In the genomic region with DNA sequence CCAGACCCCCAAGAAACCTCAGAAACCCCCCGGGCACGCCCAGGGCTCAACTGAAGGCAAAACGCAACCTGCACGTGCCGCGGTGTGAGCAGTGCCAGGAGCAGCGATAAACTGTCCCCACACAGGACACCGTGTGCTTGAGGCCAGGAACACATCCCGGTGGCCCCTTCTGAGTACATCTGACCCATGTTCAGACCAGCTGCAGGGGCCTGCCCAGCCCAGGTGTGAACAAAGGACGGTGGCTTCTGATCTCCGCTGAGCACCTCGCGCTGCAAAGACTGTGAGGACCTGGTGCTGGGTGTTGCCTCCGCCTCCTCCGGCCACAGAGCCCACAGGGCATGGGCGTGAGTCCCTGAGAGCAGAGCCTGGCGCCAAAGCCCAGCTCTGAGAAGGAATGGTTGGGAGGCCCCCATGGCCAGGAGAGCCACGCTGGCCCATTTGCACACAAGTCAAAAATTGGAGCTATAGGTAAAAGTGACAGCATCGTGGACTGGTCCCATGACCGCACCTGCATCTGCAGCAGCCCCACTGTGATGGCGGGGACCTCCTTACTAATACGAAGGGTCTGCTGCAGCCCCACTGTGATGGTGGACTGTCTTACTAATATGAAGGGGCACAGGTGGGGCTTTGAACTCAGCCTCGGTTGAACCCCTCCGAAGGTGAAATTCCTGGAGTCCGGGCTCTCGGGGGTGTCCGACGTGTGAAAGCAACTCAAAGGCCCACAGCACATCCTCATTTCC, we compare ENCODE assay signal across 16 cellular contexts. TPM values are rescaled to one million over a fixed set of nuclear protein-coding genes. Genes with fewer than 3 reads are reported as not detected.
A peak's percentile ranks its signal among the peaks of the same experiment; 100 is the strongest.
DNase-seq lines count a peak whose midpoint lies in the region; ATAC-seq and TF ChIP-seq lines count a peak whose summit lies in the region.
"Had no signal": no experiment of that assay in that cellular context is flagged by ENCODE, and none has a peak within 500 bp of the region (broad histone marks: within the 10 kb centered on the region; RNA-seq: fewer than 3 reads in every experiment).

No MANE protein-coding gene starts in this region.

- H3K4me1 ChIP-seq in SK-N-SH (ENCODE audit: control insufficient read depth in 1 of 2, insufficient read depth in 2 of 2, low read depth in 1 of 2, low read length in 1 of 2) (no peaks in the 10 kb centered on the region), left ventricle myocardium inferior (peaks cover 34% of the 10 kb centered on the region), mucosa of descending colon (ENCODE audit: low read depth) (no peaks in the 10 kb centered on the region)

- H3F3A ChIP-seq in SK-N-SH (replicated peaks; ENCODE audit: insufficient read depth) = no peaks in the 10 kb centered on the region

- ATAC-seq in SK-N-SH treated with all-trans-retinoic acid at 6 μM for 48 hours (no peak), mucosa of descending colon (no peak)
- ATAC-seq: PC-3 had no signal

- peaks cover 61% of the 10 kb centered on the region for H3K27me3 ChIP-seq in SK-N-SH (ENCODE audit: insufficient read depth)
- H3K27me3 ChIP-seq in H7 (ENCODE audit: control insufficient read depth, insufficient read depth, low read length) = no peaks in the 10 kb centered on the region
- H3K27me3 ChIP-seq in left ventricle myocardium inferior (ENCODE audit: low read depth) = peaks cover 21% of the 10 kb centered on the region

- TF ChIP-seq RAD21 in SK-N-SH (IDR thresholded peaks at IDR 0.05; ENCODE audit: low read length) = no peak

- WGBS in SK-N-SH (ENCODE audit: low lambda C conversion rate) = 59% methylated on average over 17 of the region's 28 CpGs

- POLR2A ChIA-PET in SK-N-SH (lab: Yijun Ruan, JAX) = no interaction called here

- H3K36me3 ChIP-seq in SK-N-SH (replicated peaks in 1 of 2; ENCODE audit: control insufficient read depth in 1 of 2, insufficient read depth in 2 of 2, low read length in 1 of 2) (no peaks in the 10 kb centered on the region), H7 (replicated peaks; ENCODE audit: control insufficient read depth, insufficient read depth, low read length) (no peaks in the 10 kb centered on the region), left ventricle myocardium inferior (peaks cover 15% of the 10 kb centered on the region), mucosa of descending colon (ENCODE audit: low read depth) (no peaks in the 10 kb centered on the region)

- DNase-seq in SK-N-SH = peak; percentile 8
- DNase-seq in H7 = peak; percentile 32
- DNase-seq in left ventricle myocardium inferior = peak; percentile 30
- peak; percentile 75 for DNase-seq in posterior vena cava (ENCODE audit: low spot score)
- no peak for DNase-seq in GDM1 (lab: John Stamatoyannopoulos, UW)
- no peak for DNase-seq in GF-D8 (lab: John Stamatoyannopoulos, UW)
- no peak for DNase-seq in mucosa of descending colon
- DNase-seq: CD4-positive, CD25-positive, alpha-beta regulatory T cell; HCEC 1CT; NCI-H1436; NCI-H2081; NCI-H524; PC-3 had no signal

- H4K20me1 ChIP-seq in SK-N-SH (ENCODE audit: insufficient read depth) = no peaks in the 10 kb centered on the region

- no peaks in the 10 kb centered on the region for H3K79me2 ChIP-seq in SK-N-SH (ENCODE audit: insufficient read depth)

- H3K9ac ChIP-seq in SK-N-SH = no peak overlapping the region

- H3K9me3 ChIP-seq in SK-N-SH = no peaks in the 10 kb centered on the region
- no peaks in the 10 kb centered on the region for H3K9me3 ChIP-seq in left ventricle myocardium inferior (replicated peaks)
- no peaks in the 10 kb centered on the region for H3K9me3 ChIP-seq in mucosa of descending colon

- CTCF ChIA-PET in SK-N-SH (lab: Yijun Ruan, JAX) = no interaction called here

- H3K4me2 ChIP-seq in SK-N-SH = no peak overlapping the region

- no peak for TF ChIP-seq CTCF in SK-N-SH (IDR thresholded peaks at IDR 0.05)
- TF ChIP-seq CTCF in left ventricle myocardium inferior (IDR thresholded peaks at IDR 0.05; ENCODE audit: borderline replicate concordance) = no peak
- no peak for TF ChIP-seq CTCF in mucosa of descending colon (IDR thresholded peaks at IDR 0.05)

- TF ChIP-seq EP300 in SK-N-SH (IDR thresholded peaks at IDR 0.05; ENCODE audit: borderline replicate concordance in 1 of 2, low read depth in 1 of 2, low read length in 1 of 2) = no peak

- intact Hi-C loops in left ventricle myocardium inferior (cut with micrococcal nuclease) = no loop called here
- intact Hi-C loops in posterior vena cava (cut with DNase I) = no loop called here
- intact Hi-C loops in mucosa of descending colon (cut with DNase I, micrococcal nuclease) = no loop called here

- no peaks in the 10 kb centered on the region for H3K9me2 ChIP-seq in SK-N-SH

- H3K27ac ChIP-seq in SK-N-SH (ENCODE audit: low read depth in 2 of 2, low read length in 1 of 2) (no peak overlapping the region), left ventricle myocardium inferior (replicated peaks) (peak overlapping the region; percentile 50)
- H3K27ac ChIP-seq: SK-N-MC had no signal

- H3K4me3 ChIP-seq in SK-N-SH (ENCODE audit: low read depth in 2 of 2, low read length in 1 of 2) (no peak overlapping the region), H7 (ENCODE audit: insufficient read depth, low read depth, low read length) (no peak overlapping the region), left ventricle myocardium inferior (no peak overlapping the region), mucosa of descending colon (no peak overlapping the region)
- H3K4me3 ChIP-seq: SK-N-MC had no signal

- H2AFZ ChIP-seq in SK-N-SH (ENCODE audit: low read depth) = no peak overlapping the region

TF ChIP-seq in SK-N-SH, 30 proteins besides CTCF, POLR2A, EP300 and RAD21:
- TF ChIP-seq TCF12 (IDR thresholded peaks at IDR 0.05) (no peak), GABPA (IDR thresholded peaks at IDR 0.05; ENCODE audit: low read depth) (no peak), NFIC (IDR thresholded peaks at IDR 0.05; ENCODE audit: borderline replicate concordance) (no peak)
- TF ChIP-seq, protein P1, sequence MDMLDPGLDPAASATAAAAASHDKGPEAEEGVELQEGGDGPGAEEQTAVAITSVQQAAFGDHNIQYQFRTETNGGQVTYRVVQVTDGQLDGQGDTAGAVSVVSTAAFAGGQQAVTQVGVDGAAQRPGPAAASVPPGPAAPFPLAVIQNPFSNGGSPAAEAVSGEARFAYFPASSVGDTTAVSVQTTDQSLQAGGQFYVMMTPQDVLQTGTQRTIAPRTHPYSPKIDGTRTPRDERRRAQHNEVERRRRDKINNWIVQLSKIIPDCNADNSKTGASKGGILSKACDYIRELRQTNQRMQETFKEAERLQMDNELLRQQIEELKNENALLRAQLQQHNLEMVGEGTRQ (IDR thresholded peaks at IDR 0.05; ENCODE audit: borderline replicate concordance, low read depth, low read length) = no peak

TF ChIP-seq in SK-N-SH treated with all-trans-retinoic acid at 6 μM for 48 hours, 23 proteins besides CTCF, POLR2A, EP300 and RAD21:
- no peak for TF ChIP-seq ZNF70 (CRISPR knock-in tag; IDR thresholded peaks at IDR 0.05)
- TF ChIP-seq ZFP30 (CRISPR knock-in tag; IDR thresholded peaks at IDR 0.05) = no peak
- TF ChIP-seq ZFP3 (CRISPR knock-in tag; IDR thresholded peaks at IDR 0.05) = no peak
- TF ChIP-seq GLIS3 (CRISPR knock-in tag; IDR thresholded peaks at IDR 0.05) = no peak
- TF ChIP-seq ESRRG (CRISPR knock-in tag; IDR thresholded peaks at IDR 0.05) = no peak
- TF ChIP-seq ZNF8 (CRISPR knock-in tag; IDR thresholded peaks at IDR 0.05) = no peak
- no peak for TF ChIP-seq CSDC2 (CRISPR knock-in tag; IDR thresholded peaks at IDR 0.05)

RNA-seq across cellular contexts. Expression of a gene that starts 31.5 kb away (rescaled TPM):
- polyA plus RNA-seq in SK-N-SH (2012; rRNA removed) = 142 and 316 TPM in 2 replicates
- polyA plus RNA-seq in SK-N-SH (2012; cell fraction: cytosol; rRNA removed) = 231 and 263 TPM in 2 replicates
- 65.1 and 121 TPM in 2 replicates for polyA plus RNA-seq in SK-N-SH (2012; cell fraction: nucleus; rRNA removed)
- 35.2 and 51.9 TPM in 2 replicates for total RNA-seq in H7 (2014; rRNA removed; shearing (Covaris generic))
- total RNA-seq in left ventricle myocardium inferior (122 TPM), posterior vena cava (10 to 100 TPM; 25.4 to 25.8 TPM), mucosa of descending colon (10 to 100 TPM; 38.7 to 43.5 (median 39.3) TPM)

RNA-seq across cellular contexts. Expression of a gene that starts 33.0 kb away (rescaled TPM):
- polyA plus RNA-seq in SK-N-SH (2012; rRNA removed) = 75.5 and 78.4 TPM in 2 replicates
- polyA plus RNA-seq in SK-N-SH (2012; cell fraction: cytosol; rRNA removed) = 69.3 and 72.9 TPM in 2 replicates
- 34.4 and 36.3 TPM in 2 replicates for polyA plus RNA-seq in SK-N-SH (2012; cell fraction: nucleus; rRNA removed)
- 49.4 and 83.8 TPM in 2 replicates for total RNA-seq in H7 (2014; rRNA removed; shearing (Covaris generic))
- 57.4 TPM for total RNA-seq in left ventricle myocardium inferior
- total RNA-seq in posterior vena cava = 10 to 100 TPM; 29.4 to 32.4 TPM
- total RNA-seq in mucosa of descending colon = 10 to 100 TPM; 26.3 to 41.4 (median 28.6) TPM

RNA-seq across cellular contexts. Expression of a gene that starts 50.0 kb away (rescaled TPM):
- not detected in 2 replicates for polyA plus RNA-seq in SK-N-SH (2012; rRNA removed)
- not detected in 2 replicates for polyA plus RNA-seq in SK-N-SH (2012; cell fraction: cytosol; rRNA removed)
- polyA plus RNA-seq in SK-N-SH (2012; cell fraction: nucleus; rRNA removed) = not detected in 2 replicates
- total RNA-seq in H7 (2014; rRNA removed; shearing (Covaris generic)) = 15.4 and 17.9 TPM in 2 replicates
- total RNA-seq in left ventricle myocardium inferior (18.6 TPM), posterior vena cava (not detected), mucosa of descending colon (not detected)
- total RNA-seq: CD4-positive, CD25-positive, alpha-beta regulatory T cell; PC-3 had no signal
- polyA plus RNA-seq: CD4-positive, CD25-positive, alpha-beta regulatory T cell; IgD-negative memory B cell had no signal

Comparison
In these comparisons a context has a peak if more than half of its experiments do, and no peak if none do; other contexts are left out.
1. DNase-seq: peak in SK-N-SH (single experiment), H7 (single experiment), left ventricle myocardium inferior (single experiment) and posterior vena cava (single experiment); none in GDM1 (single experiment), GF-D8 (single experiment) and mucosa of descending colon (0 of 3).
2. RNA of a gene that starts 50.0 kb away (total RNA-seq): 18.6 TPM in left ventricle myocardium inferior (single experiment) and 15.4 to 17.9 TPM in H7; not detected in posterior vena cava and not detected in mucosa of descending colon; every median in the first group is over 10 times any median in the second.